8 cellular contexts compared by ENCODE assay signal in genomic region chr6:168508903-168509302, GRCh38.
"Had no signal": no experiment of that assay in that cellular context is flagged by ENCODE, and none has a peak within 500 bp of the region (broad histone marks: within the 10 kb centered on the region; RNA-seq: fewer than 3 reads in every experiment).

No MANE protein-coding gene starts in this region.

- H3K9ac ChIP-seq: GM23248 had no signal

- H3K4me3 ChIP-seq: GM23248, GM23338, HAP-1 had no signal

- H3K9me3 ChIP-seq: HAP-1 had no signal

- H3K4me3 Mint-ChIP-seq: GM23338, H9, HFFc6 had no signal

- H3K36me3 ChIP-seq: HAP-1 had no signal

- DNase-seq: GM23248, GOT3, H7, H9, HCEC 1CT, HFFc6 had no signal

- H3K27ac ChIP-seq: GM23248 had no signal

- H3K4me1 ChIP-seq: HAP-1 had no signal

- H3K27ac Mint-ChIP-seq: GM23338, H9, HFFc6 had no signal
